In genomic region chrX:154641739-154642138, GRCh38 we compare ENCODE assay signal across 25 cellular contexts. TPM values are rescaled to one million over a fixed set of nuclear protein-coding genes. Genes with fewer than 3 reads are reported as not detected.
"Had no signal": no experiment of that assay in that cellular context is flagged by ENCODE, and none has a peak within 500 bp of the region (broad histone marks: within the 10 kb centered on the region; RNA-seq: fewer than 3 reads in every experiment).

No MANE protein-coding gene starts in this region.

RNA-seq across cellular contexts. Expression of gene CTAG2, which starts 11.6 kb away (rescaled TPM):
- total RNA-seq: hepatocyte; kidney epithelial cell; left lobe of liver; lower leg skin; lung microvascular endothelial cell; mesenteric fat pad; mucosa of descending colon; myocyte; naive thymus-derived CD4-positive, alpha-beta T cell; natural killer cell treated with Interleukin-12 subunit alpha and Interleukin-12 subunit beta and Interleukin-15 and Interleukin-18, amount 100 ng/mL, for 72 hours; omental fat pad; progenitor cell of endocrine pancreas; pulmonary artery endothelial cell; renal cortical epithelial cell; right atrium auricular region; sigmoid colon; subcutaneous adipose tissue; suprapubic skin; thoracic aorta; ureter; uterus had no signal
- polyA plus RNA-seq: hepatocyte; naive thymus-derived CD4-positive, alpha-beta T cell; neural cell had no signal

RNA-seq across cellular contexts. Expression of gene CTAG1B, which starts 22.7 kb away (rescaled TPM):
- total RNA-seq: hepatocyte; kidney epithelial cell; left lobe of liver; lower leg skin; lung microvascular endothelial cell; mesenteric fat pad; mucosa of descending colon; myocyte; naive thymus-derived CD4-positive, alpha-beta T cell; natural killer cell treated with Interleukin-12 subunit alpha and Interleukin-12 subunit beta and Interleukin-15 and Interleukin-18, amount 100 ng/mL, for 72 hours; omental fat pad; ovary; progenitor cell of endocrine pancreas; pulmonary artery endothelial cell; renal cortical epithelial cell; right atrium auricular region; sigmoid colon; spleen; subcutaneous adipose tissue; suprapubic skin; thoracic aorta; ureter had no signal
- polyA plus RNA-seq: hepatocyte; naive thymus-derived CD4-positive, alpha-beta T cell; neural cell; sigmoid colon; small intestine; spleen had no signal

RNA-seq across cellular contexts. Expression of gene CTAG1A, which starts 56.8 kb away (rescaled TPM):
- total RNA-seq: hepatocyte; kidney epithelial cell; left lobe of liver; lower leg skin; lung microvascular endothelial cell; mesenteric fat pad; mucosa of descending colon; myocyte; naive thymus-derived CD4-positive, alpha-beta T cell; natural killer cell treated with Interleukin-12 subunit alpha and Interleukin-12 subunit beta and Interleukin-15 and Interleukin-18, amount 100 ng/mL, for 72 hours; omental fat pad; progenitor cell of endocrine pancreas; pulmonary artery endothelial cell; renal cortical epithelial cell; right atrium auricular region; spleen; subcutaneous adipose tissue; suprapubic skin; thoracic aorta; ureter; uterus had no signal
- polyA plus RNA-seq: hepatocyte; naive thymus-derived CD4-positive, alpha-beta T cell; neural cell; sigmoid colon; small intestine; spleen had no signal
